Comparison of ENCODE assay signal across 8 cellular contexts in genomic region chr19:45451181-45451849, GRCh38. TPM values are rescaled to one million over a fixed set of nuclear protein-coding genes. Genes with fewer than 3 reads are reported as not detected.
A peak's percentile ranks its signal among the peaks of the same experiment; 100 is the strongest.
DNase-seq lines count a peak whose midpoint lies in the region; ATAC-seq and TF ChIP-seq lines count a peak whose summit lies in the region.

No MANE protein-coding gene starts in this region.

- TF ChIP-seq CTCF in natural killer cell (IDR thresholded peaks at IDR 0.05) = no peak

- DNase-seq in ELR (ENCODE audit: low read depth) (peak; percentile 54), erythroblast (lab: John Stamatoyannopoulos, UW) (peak; percentile 51 to 58), natural killer cell (no peak), GM19240 (ENCODE audit: insufficient read length, low spot score) (no peak)
- peak; percentile 24 to 33 for DNase-seq in activated CD4-positive, alpha-beta T cell treated with anti-CD3 and anti-CD28 coated beads for 4 hours
- DNase-seq in NK-92 treated with Interleukin-12 subunit alpha and Interleukin-12 subunit beta, amount 100 ng/mL, for 24 hours (lab: John Stamatoyannopoulos, UW) = no peak

- peak overlapping the region; percentile 93 for H3K4me3 Mint-ChIP-seq in natural killer cell

- ATAC-seq in HG03064 (IDR thresholded peaks at IDR 0.05; ENCODE audit: low read depth, unreplicated experiment) = peak; percentile 9
- peak; percentile 28 to 48 (median 30) for ATAC-seq in natural killer cell
- ATAC-seq in HG03095 (IDR thresholded peaks at IDR 0.05; ENCODE audit: unreplicated experiment) = no peak

- no peaks in the 10 kb centered on the region for H3K27me3 Mint-ChIP-seq in natural killer cell (ENCODE audit: low read depth in 2 of 2)

- intact Hi-C loops in natural killer cell (cut with micrococcal nuclease) = loop anchor here (10.0 kb wide), 1 partner anchor 193 kb away; no protein-coding TSS in a partner anchor

- peaks cover 66 to 75% of the 10 kb centered on the region in 2 donors for H3K4me1 Mint-ChIP-seq in natural killer cell

- no peaks in the 10 kb centered on the region for H3K9me3 Mint-ChIP-seq in natural killer cell

- no peak for TF ChIP-seq POLR2A in erythroblast (IDR thresholded peaks at IDR 0.05; ENCODE audit: low read length)

- peak overlapping the region; percentile 99 to 100 for H3K27ac Mint-ChIP-seq in natural killer cell

- no peaks in the 10 kb centered on the region for H3K36me3 Mint-ChIP-seq in natural killer cell

RNA-seq across cellular contexts. Expression of gene FOSB, which starts 16.5 kb away (rescaled TPM):
- total RNA-seq in natural killer cell = 1,000 to 10,000 TPM in 2 of 3 donors, 100 to 1,000 TPM in 1; 784 to 1,837 (median 1,121) TPM

RNA-seq across cellular contexts. Expression of gene ERCC1, which starts 27.6 kb away (rescaled TPM):
- total RNA-seq in natural killer cell = 10 to 100 TPM; 46.8 to 55.2 (median 48.2) TPM

RNA-seq across cellular contexts. Expression of gene POLR1G, which starts 44.9 kb away (rescaled TPM):
- 1 to 10 TPM in 1 of 3 donors, under 1 TPM in 2; 0.28 to 1.4 (median 0.45) TPM for total RNA-seq in natural killer cell

RNA-seq across cellular contexts. Expression of gene RTN2, which starts 45.5 kb away (rescaled TPM):
- total RNA-seq in natural killer cell = 1 to 10 TPM; 1.9 to 5.5 (median 3.0) TPM

RNA-seq across cellular contexts. Expression of gene PPP1R13L, which starts 46.4 kb away (rescaled TPM):
- 1 to 10 TPM; 5.6 to 7.4 (median 5.9) TPM for total RNA-seq in natural killer cell

Comparison
In these comparisons a context has a peak if more than half of its experiments do, and no peak if none do; other contexts are left out.
1. DNase-seq: peak in ELR (single experiment), activated CD4-positive, alpha-beta T cell treated with anti-CD3 and anti-CD28 coated beads for 4 hours (2 of 2) and erythroblast (2 of 2); none in natural killer cell (single experiment), GM19240 (single experiment) and NK-92 treated with Interleukin-12 subunit alpha and Interleukin-12 subunit beta, amount 100 ng/mL, for 24 hours (single experiment).